11 cellular contexts compared by ENCODE assay signal in the genomic region with DNA sequence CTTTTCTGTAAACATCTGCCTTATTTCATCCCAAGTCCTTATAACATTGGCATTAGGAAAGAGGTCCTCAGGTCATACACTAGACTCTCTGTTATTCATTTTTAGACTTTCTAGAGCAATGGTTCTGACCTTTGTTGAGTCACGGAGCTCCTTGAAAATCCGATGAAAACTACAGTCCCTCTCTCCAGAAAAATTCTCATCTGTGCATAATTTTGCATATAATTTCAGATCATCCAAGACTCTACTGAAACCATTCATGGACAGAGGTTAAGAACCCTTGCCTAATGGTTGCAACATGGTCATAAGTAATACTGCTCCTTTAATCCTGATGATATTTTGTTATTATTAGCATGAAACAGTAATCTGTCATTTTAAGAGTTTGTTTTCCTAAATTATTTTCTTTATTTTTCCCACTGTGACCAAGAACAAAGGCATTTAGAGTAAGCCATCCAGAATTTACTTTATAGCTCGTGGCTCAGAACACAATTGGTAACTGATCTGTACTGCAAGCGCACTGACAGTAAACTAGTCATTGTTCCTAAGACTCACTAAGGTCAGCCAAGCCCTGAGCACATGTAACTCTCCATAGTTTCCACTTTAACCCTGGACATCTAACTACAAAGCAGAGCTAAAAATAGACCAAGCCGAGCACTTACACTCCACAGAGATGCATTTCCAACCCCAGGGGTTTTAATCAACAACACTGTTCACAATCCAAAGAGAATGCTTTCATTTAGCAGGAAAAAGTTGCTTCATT. TPM values are rescaled to one million over a fixed set of nuclear protein-coding genes. Genes with fewer than 3 reads are reported as not detected.
DNase-seq lines count a peak whose midpoint lies in the region; ATAC-seq and TF ChIP-seq lines count a peak whose summit lies in the region.
"Had no signal": no experiment of that assay in that cellular context is flagged by ENCODE, and none has a peak within 500 bp of the region (broad histone marks: within the 10 kb centered on the region; RNA-seq: fewer than 3 reads in every experiment).

No MANE protein-coding gene starts in this region.

- H3K36me3 ChIP-seq in hepatocyte (replicated peaks; ENCODE audit: insufficient read depth, low read depth) (no peaks in the 10 kb centered on the region), esophagus squamous epithelium (no peaks in the 10 kb centered on the region)

- WGBS in hepatocyte (ENCODE audit: low lambda C conversion rate, missing lambda C conversion rate), result 51% methylated on average over 5 of the region's 5 CpGs
- 46 to 50% methylated on average over 5 of the region's 5 CpGs for WGBS in esophagus squamous epithelium, 2 donors

- ATAC-seq in GM18870 (IDR thresholded peaks at IDR 0.05; ENCODE audit: unreplicated experiment), result no peak
- ATAC-seq: activated CD4-positive, CD25-positive, alpha-beta regulatory T cell treated with anti-CD3 and anti-CD28 coated beads, Interleukin-2, amount 50 U/mL, for 24 hours had no signal

- H4K20me1 ChIP-seq in hepatocyte (ENCODE audit: insufficient read depth, poor library complexity, severe bottlenecking), result no peaks in the 10 kb centered on the region

- H2AFZ ChIP-seq in hepatocyte, result peak overlapping the region; percentile 9

- in situ Hi-C loops in astrocyte of the spinal cord (cut with HindIII; ENCODE audit: low sequenced_read_pairs), result no loop called here

- H3K4me1 ChIP-seq in hepatocyte (ENCODE audit: insufficient read depth) (peaks cover 25% of the 10 kb centered on the region), esophagus squamous epithelium (peaks cover 0 to 20% (median 0%) of the 10 kb centered on the region in 3 donors)

- TF ChIP-seq POLR2A in esophagus squamous epithelium (IDR thresholded peaks at IDR 0.05), result no peak

- intact Hi-C loops in esophagus squamous epithelium (cut with DNase I), result no loop called here

- peak; percentile 59 for DNase-seq in HuH-7.5 (ENCODE audit: low spot score)
- peak; percentile 67 for DNase-seq in astrocyte of the spinal cord (ENCODE audit: low read depth, low spot score)
- DNase-seq in hepatocyte (ENCODE audit: low spot score), result peak; percentile 28
- DNase-seq in renal cortical epithelial cell (ENCODE audit: low read depth), result peak; percentile 92
- DNase-seq in A172 (ENCODE audit: low spot score), result no peak
- DNase-seq in esophagus squamous epithelium (lab: John Stamatoyannopoulos, UW), result no peak
- DNase-seq in nucleus accumbens (lab: John Stamatoyannopoulos, UW), result no peak
- DNase-seq: activated naive CD8-positive, alpha-beta T cell treated with anti-CD3 and anti-CD28 coated beads, Interleukin-2, amount 10 ng/mL, durations not matched to agents 7 days and 5 days; NCI-H1105 treated with DMSO at 0.1 percent for 48 hours had no signal

- H3K4me2 ChIP-seq in hepatocyte, result no peak overlapping the region

- H3K9me3 ChIP-seq in hepatocyte (ENCODE audit: low read depth), result no peaks in the 10 kb centered on the region
- no peaks in the 10 kb centered on the region for H3K9me3 ChIP-seq in esophagus squamous epithelium

- H3K27me3 ChIP-seq in hepatocyte, result no peaks in the 10 kb centered on the region
- no peaks in the 10 kb centered on the region for H3K27me3 ChIP-seq in esophagus squamous epithelium

- H3K27ac ChIP-seq in hepatocyte (peak overlapping the region; percentile 12), esophagus squamous epithelium (peak overlapping the region in 1 of 4 donors; percentile 47)

- no peaks in the 10 kb centered on the region for H3K79me2 ChIP-seq in hepatocyte

- no peak overlapping the region for H3K4me3 ChIP-seq in astrocyte of the spinal cord (ENCODE audit: low read depth, low read length)
- H3K4me3 ChIP-seq in hepatocyte, result no peak overlapping the region
- no peak overlapping the region for H3K4me3 ChIP-seq in esophagus squamous epithelium

- H3K9me2 ChIP-seq in hepatocyte (replicated peaks; ENCODE audit: insufficient read depth), result no peaks in the 10 kb centered on the region

- TF ChIP-seq CTCF in astrocyte of the spinal cord (IDR thresholded peaks at IDR 0.05; ENCODE audit: low read depth, low read length), result no peak
- no peak for TF ChIP-seq CTCF in hepatocyte (IDR thresholded peaks at IDR 0.05; ENCODE audit: poor library complexity)
- no peak for TF ChIP-seq CTCF in esophagus squamous epithelium (IDR thresholded peaks at IDR 0.05)

RNA-seq across cellular contexts. Expression of a gene that starts 8.4 kb away (rescaled TPM):
- total RNA-seq in hepatocyte, result 1.1 and 1.6 TPM in 2 replicates
- polyA plus RNA-seq in hepatocyte, result 1.4 and 1.8 TPM in 2 replicates
- 0.99 TPM in 1 of 2 replicates, not detected in the other for total RNA-seq in renal cortical epithelial cell
- total RNA-seq in A172 (2014; rRNA removed; shearing (Covaris generic)), result not detected in 2 replicates
- 1 to 10 TPM in 1 of 4 donors, under 1 TPM in 3; 0.23 to 2.5 (median 0.52) TPM for total RNA-seq in esophagus squamous epithelium

RNA-seq across cellular contexts. Expression of a gene that starts 36.2 kb away (rescaled TPM):
- total RNA-seq in hepatocyte (456 and 458 TPM in 2 replicates), renal cortical epithelial cell (907 and 2,004 TPM in 2 replicates), esophagus squamous epithelium (100 to 1,000 TPM; 281 to 361 (median 317) TPM)
- 692 and 695 TPM in 2 replicates for polyA plus RNA-seq in hepatocyte
- 1,577 and 1,578 TPM in 2 replicates for total RNA-seq in A172 (2014; rRNA removed; shearing (Covaris generic))

RNA-seq across cellular contexts. Expression of a gene that starts 50.5 kb away (rescaled TPM):
- total RNA-seq in hepatocyte, result 478 and 519 TPM in 2 replicates
- 671 and 721 TPM in 2 replicates for polyA plus RNA-seq in hepatocyte
- 689 and 1,114 TPM in 2 replicates for total RNA-seq in renal cortical epithelial cell
- 633 and 743 TPM in 2 replicates for total RNA-seq in A172 (2014; rRNA removed; shearing (Covaris generic))
- 100 to 1,000 TPM; 362 to 430 (median 386) TPM for total RNA-seq in esophagus squamous epithelium

Comparison
In these comparisons a context has a peak if more than half of its experiments do, and no peak if none do; other contexts are left out.
1. DNase-seq: peak in HuH-7.5 (single experiment), astrocyte of the spinal cord (single experiment), hepatocyte (single experiment) and renal cortical epithelial cell (single experiment); none in A172 (single experiment), esophagus squamous epithelium (single experiment) and nucleus accumbens (0 of 56).